Comparison of ENCODE assay signal across 8 cellular contexts in the genomic region with DNA sequence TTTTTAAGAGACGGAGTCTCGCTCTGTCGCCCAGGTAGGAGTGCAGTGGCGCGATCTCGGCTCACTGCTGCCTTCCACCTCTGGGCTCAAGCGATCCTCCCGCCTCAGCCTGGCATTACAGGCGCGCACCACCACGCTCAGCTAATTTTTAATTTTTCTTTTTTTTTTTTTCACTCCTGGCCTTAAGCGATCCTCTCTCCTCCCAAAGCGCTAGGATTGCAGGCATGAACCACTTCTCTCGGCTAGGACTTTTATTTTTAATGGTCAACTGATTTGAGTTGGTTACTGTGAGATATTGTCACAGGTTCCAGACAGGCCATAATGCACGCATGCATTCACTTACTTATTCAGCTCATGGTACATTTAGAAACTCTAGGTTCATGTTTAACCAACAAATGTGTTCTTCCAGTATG. TPM values are rescaled to one million over a fixed set of nuclear protein-coding genes. Genes with fewer than 3 reads are reported as not detected.
A peak's percentile ranks its signal among the peaks of the same experiment; 100 is the strongest.
DNase-seq lines count a peak whose midpoint lies in the region; ATAC-seq and TF ChIP-seq lines count a peak whose summit lies in the region.

No MANE protein-coding gene starts in this region.

- POLR2A ChIA-PET in activated CD4-positive, alpha-beta T cell treated with anti-CD3 and anti-CD28 coated beads, Interleukin-2, amount 10 ng/mL, durations not matched to agents 7 days and 5 days (lab: Charles Lee), result interaction anchor here (1.1 kb wide), 1 partner anchor 10 kb away, joined by 3 read pairs; the partner anchor contains the start of gene GGNBP2
- POLR2A ChIA-PET in GM10248 (lab: Yijun Ruan, JAX), result interaction anchor here (0.6 to 1.2 kb wide), 4 partner anchors 10 to 857 kb away, joined by 3 to 6 read pairs (median 4); no protein-coding TSS in a partner anchor

- CTCF ChIA-PET in activated CD4-positive, alpha-beta T cell treated with anti-CD3 and anti-CD28 coated beads, Interleukin-2, amount 10 ng/mL, durations not matched to agents 7 days and 5 days (lab: Charles Lee), result interaction anchor here (0.6 to 1.2 kb wide), 6 partner anchors 10 to 645 kb away, joined by 3 to 5 read pairs (median 3); no protein-coding TSS in a partner anchor
- CTCF ChIA-PET in GM10248 (lab: Yijun Ruan, JAX), result interaction anchor here (1.2 to 2.4 kb wide), 3 partner anchors 9 to 47 kb away, joined by 3 to 7 read pairs (median 6); partner anchors contain the start of gene GGNBP2

- peak overlapping the region; percentile 93 for H3K4me3 Mint-ChIP-seq in activated CD4-positive, alpha-beta T cell treated with anti-CD3 and anti-CD28 coated beads, Interleukin-2, amount 10 ng/mL, durations not matched to agents 7 days and 5 days
- H3K4me3 Mint-ChIP-seq in stimulated activated naive B cell treated with anti-CD40 and anti-IgM and Interleukin-4, amounts not matched to agents 10 μg/mL and 1 μg/mL and 100 μg/mL, for 72 hours, result peak overlapping the region; percentile 95 to 96

- peak overlapping the region; percentile 99 for H3K27ac Mint-ChIP-seq in activated CD4-positive, alpha-beta T cell treated with anti-CD3 and anti-CD28 coated beads, Interleukin-2, amount 10 ng/mL, durations not matched to agents 7 days and 5 days
- peak overlapping the region; percentile 99 for H3K27ac Mint-ChIP-seq in stimulated activated naive B cell treated with anti-CD40 and anti-IgM and Interleukin-4, amounts not matched to agents 10 μg/mL and 1 μg/mL and 100 μg/mL, for 72 hours

- H3K9me3 ChIP-seq in SJCRH30 (replicated peaks) (no peaks in the 10 kb centered on the region), gastroesophageal sphincter (no peaks in the 10 kb centered on the region)

- peaks cover 51% of the 10 kb centered on the region for H3K36me3 ChIP-seq in SJCRH30
- H3K36me3 ChIP-seq in gastroesophageal sphincter, result peaks cover 0 to 49% of the 10 kb centered on the region in 2 donors

- peak overlapping the region; percentile 95 for H3K4me3 ChIP-seq in SJCRH30
- H3K4me3 ChIP-seq in gastroesophageal sphincter, result peak overlapping the region; percentile 58 to 74

- peaks cover 3% of the 10 kb centered on the region for H3K9me3 Mint-ChIP-seq in activated CD4-positive, alpha-beta T cell treated with anti-CD3 and anti-CD28 coated beads, Interleukin-2, amount 10 ng/mL, durations not matched to agents 7 days and 5 days
- H3K9me3 Mint-ChIP-seq in stimulated activated naive B cell treated with anti-CD40 and anti-IgM and Interleukin-4, amounts not matched to agents 10 μg/mL and 1 μg/mL and 100 μg/mL, for 72 hours, result no peaks in the 10 kb centered on the region

- H3K4me1 ChIP-seq in SJCRH30, result no peaks in the 10 kb centered on the region
- H3K4me1 ChIP-seq in gastroesophageal sphincter, result peaks cover 0 to 22% (median 5%) of the 10 kb centered on the region in 3 donors

- no peaks in the 10 kb centered on the region for H3K27me3 Mint-ChIP-seq in activated CD4-positive, alpha-beta T cell treated with anti-CD3 and anti-CD28 coated beads, Interleukin-2, amount 10 ng/mL, durations not matched to agents 7 days and 5 days
- H3K27me3 Mint-ChIP-seq in stimulated activated naive B cell treated with anti-CD40 and anti-IgM and Interleukin-4, amounts not matched to agents 10 μg/mL and 1 μg/mL and 100 μg/mL, for 72 hours, result no peaks in the 10 kb centered on the region

- peak overlapping the region; percentile 99 for H3K27ac ChIP-seq in SJCRH30
- peak overlapping the region; percentile 86 to 96 (median 94) for H3K27ac ChIP-seq in gastroesophageal sphincter

- no peak for TF ChIP-seq CTCF in gastroesophageal sphincter (IDR thresholded peaks at IDR 0.05)
- TF ChIP-seq CTCF in GM10248 (IDR thresholded peaks at IDR 0.05; ENCODE audit: control extremely low read depth, extremely low read depth, low read depth, missing control alignments), result no peak

- peaks cover 39% of the 10 kb centered on the region for H3K36me3 Mint-ChIP-seq in activated CD4-positive, alpha-beta T cell treated with anti-CD3 and anti-CD28 coated beads, Interleukin-2, amount 10 ng/mL, durations not matched to agents 7 days and 5 days (ENCODE audit: low read depth)
- H3K36me3 Mint-ChIP-seq in stimulated activated naive B cell treated with anti-CD40 and anti-IgM and Interleukin-4, amounts not matched to agents 10 μg/mL and 1 μg/mL and 100 μg/mL, for 72 hours, result peaks cover 28 to 49% of the 10 kb centered on the region in 2 donors

- no peak for TF ChIP-seq EP300 in gastroesophageal sphincter (IDR thresholded peaks at IDR 0.05)

- no peak for DNase-seq in activated CD4-positive, alpha-beta T cell treated with anti-CD3 and anti-CD28 coated beads, Interleukin-2, amount 10 ng/mL, durations not matched to agents 7 days and 5 days
- DNase-seq in activated CD4-positive, alpha-beta T cell treated with anti-CD3 and anti-CD28 coated beads for 1 hour, result no peak
- no peak for DNase-seq in SJCRH30
- no peak for DNase-seq in stimulated activated naive B cell treated with anti-CD40 and anti-IgM and Interleukin-4, amounts not matched to agents 10 μg/mL and 1 μg/mL and 100 μg/mL, for 72 hours
- DNase-seq in ureter (ENCODE audit: low spot score), result no peak
- DNase-seq in GM10248 (ENCODE audit: extremely low spot score), result no peak
- DNase-seq in SW 1271 (lab: John Stamatoyannopoulos, UW), result no peak

- no peak for TF ChIP-seq POLR2A in gastroesophageal sphincter (IDR thresholded peaks at IDR 0.05)

- 6 to 12% methylated on average over 12 to 15 of the region's 15 CpGs for WGBS in gastroesophageal sphincter (ENCODE audit: low coverage in 1 of 2), 2 donors

- H3K4me1 Mint-ChIP-seq in activated CD4-positive, alpha-beta T cell treated with anti-CD3 and anti-CD28 coated beads, Interleukin-2, amount 10 ng/mL, durations not matched to agents 7 days and 5 days, result peaks cover 43% of the 10 kb centered on the region
- H3K4me1 Mint-ChIP-seq in stimulated activated naive B cell treated with anti-CD40 and anti-IgM and Interleukin-4, amounts not matched to agents 10 μg/mL and 1 μg/mL and 100 μg/mL, for 72 hours, result peaks cover 25 to 48% of the 10 kb centered on the region in 2 donors

- ATAC-seq in gastroesophageal sphincter, result peak; percentile 26
- peak; percentile 31 to 33 for ATAC-seq in stimulated activated naive B cell treated with anti-CD40 and anti-IgM and Interleukin-4, amounts not matched to agents 10 μg/mL and 1 μg/mL and 100 μg/mL, for 72 hours (replicated peaks)

- H3K27me3 ChIP-seq in SJCRH30 (no peaks in the 10 kb centered on the region), gastroesophageal sphincter (no peaks in the 10 kb centered on the region)

RNA-seq across cellular contexts. Expression of gene PIGW, which starts 0.9 kb away (rescaled TPM):
- 10 to 100 TPM; 12.8 to 15.2 TPM for total RNA-seq in activated CD4-positive, alpha-beta T cell treated with anti-CD3 and anti-CD28 coated beads, Interleukin-2, amount 10 ng/mL, durations not matched to agents 7 days and 5 days
- total RNA-seq in SJCRH30 (2014; rRNA removed; shearing (Covaris generic)), result 22.6 and 23.4 TPM in 2 replicates
- total RNA-seq in gastroesophageal sphincter, result 1 to 10 TPM; 3.3 to 5.3 (median 4.4) TPM
- 17.2 TPM for total RNA-seq in ureter

RNA-seq across cellular contexts. Expression of gene MYO19, which starts 1.0 kb away (rescaled TPM):
- total RNA-seq in activated CD4-positive, alpha-beta T cell treated with anti-CD3 and anti-CD28 coated beads, Interleukin-2, amount 10 ng/mL, durations not matched to agents 7 days and 5 days, result 100 to 1,000 TPM; 125 to 127 TPM
- 70.0 and 93.0 TPM in 2 replicates for total RNA-seq in SJCRH30 (2014; rRNA removed; shearing (Covaris generic))
- total RNA-seq in gastroesophageal sphincter (10 to 100 TPM; 23.3 to 63.5 (median 42.5) TPM), ureter (93.7 TPM)

RNA-seq across cellular contexts. Expression of gene GGNBP2, which starts 9.0 kb away (rescaled TPM):
- total RNA-seq in activated CD4-positive, alpha-beta T cell treated with anti-CD3 and anti-CD28 coated beads, Interleukin-2, amount 10 ng/mL, durations not matched to agents 7 days and 5 days, result 100 to 1,000 TPM; 111 to 116 TPM
- 70.8 and 81.9 TPM in 2 replicates for total RNA-seq in SJCRH30 (2014; rRNA removed; shearing (Covaris generic))
- 10 to 100 TPM; 40.1 to 62.9 (median 53.6) TPM for total RNA-seq in gastroesophageal sphincter
- 109 TPM for total RNA-seq in ureter

RNA-seq across cellular contexts. Expression of gene ZNHIT3, which starts 49.2 kb away (rescaled TPM):
- 10 to 100 TPM; 35.2 to 36.0 TPM for total RNA-seq in activated CD4-positive, alpha-beta T cell treated with anti-CD3 and anti-CD28 coated beads, Interleukin-2, amount 10 ng/mL, durations not matched to agents 7 days and 5 days
- 89.7 and 90.5 TPM in 2 replicates for total RNA-seq in SJCRH30 (2014; rRNA removed; shearing (Covaris generic))
- total RNA-seq in gastroesophageal sphincter, result 10 to 100 TPM; 30.8 to 42.0 (median 36.5) TPM
- total RNA-seq in ureter, result 28.7 TPM

RNA-seq across cellular contexts. Expression of gene DHRS11, which starts 56.0 kb away (rescaled TPM):
- 1 to 10 TPM; 4.8 to 5.0 TPM for total RNA-seq in activated CD4-positive, alpha-beta T cell treated with anti-CD3 and anti-CD28 coated beads, Interleukin-2, amount 10 ng/mL, durations not matched to agents 7 days and 5 days
- total RNA-seq in SJCRH30 (2014; rRNA removed; shearing (Covaris generic)), result 13.7 and 18.1 TPM in 2 replicates
- total RNA-seq in gastroesophageal sphincter, result 1 to 10 TPM; 2.4 to 7.6 (median 4.6) TPM
- total RNA-seq in ureter, result 18.2 TPM
